Comparison of ENCODE assay signal across 17 cellular contexts in the genomic region with DNA sequence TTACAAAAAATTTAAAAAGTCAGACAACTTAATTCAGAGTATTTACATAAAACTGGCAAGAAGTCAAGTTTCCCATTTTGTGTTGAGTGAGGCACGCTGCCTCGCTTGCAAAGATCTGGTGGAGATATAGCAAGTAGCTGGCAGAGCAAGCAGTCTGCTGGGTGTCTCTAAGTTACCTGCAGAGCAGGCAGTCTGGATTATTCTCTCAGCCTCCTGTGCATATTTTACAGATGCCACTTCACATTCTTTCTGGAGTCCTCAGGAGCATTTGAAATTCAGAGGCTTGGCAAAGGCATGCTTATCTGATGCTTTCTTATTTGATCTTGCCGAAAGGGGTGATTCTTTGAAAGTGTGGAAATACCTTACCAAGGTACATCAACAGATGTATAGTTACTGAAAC.
"Had no signal": no experiment of that assay in that cellular context is flagged by ENCODE, and none has a peak within 500 bp of the region (broad histone marks: within the 10 kb centered on the region; RNA-seq: fewer than 3 reads in every experiment).

No MANE protein-coding gene starts in this region.

- H3K9me3 ChIP-seq: gastroesophageal sphincter, left ventricle myocardium inferior, ovary, suprapubic skin had no signal

- H3K4me3 Mint-ChIP-seq: activated CD4-positive, alpha-beta memory T cell treated with anti-CD3 and anti-CD28 coated beads for 36 hours; activated T-cell treated with anti-CD3 and anti-CD28 coated beads, Interleukin-2, amount 50 U/mL, for 4 hours; brain; neural crest cell; T-helper 17 cell had no signal

- H3K4me3 ChIP-seq: gastroesophageal sphincter, left ventricle myocardium inferior, ovary, suprapubic skin had no signal

- H3K27me3 Mint-ChIP-seq: activated CD4-positive, alpha-beta memory T cell treated with anti-CD3 and anti-CD28 coated beads for 36 hours; brain; T-helper 17 cell had no signal

- H3K27me3 ChIP-seq: gastroesophageal sphincter, ovary, suprapubic skin had no signal

- H3K27ac ChIP-seq: epithelial cell of prostate, gastroesophageal sphincter, left ventricle myocardium inferior, ovary, suprapubic skin had no signal

- H3K4me1 Mint-ChIP-seq: neural crest cell, T-helper 17 cell had no signal

- H3K4me1 ChIP-seq: gastroesophageal sphincter, left ventricle myocardium inferior, suprapubic skin had no signal

- H3K36me3 Mint-ChIP-seq: activated CD4-positive, alpha-beta memory T cell treated with anti-CD3 and anti-CD28 coated beads for 36 hours; activated naive CD4-positive, alpha-beta T cell treated with anti-CD3 and anti-CD28 coated beads, Interleukin-2, amount 50 U/mL, for 72 hours; brain had no signal

- H3K36me3 ChIP-seq: gastroesophageal sphincter, left ventricle myocardium inferior, ovary, suprapubic skin had no signal

- ATAC-seq: activated naive CD4-positive, alpha-beta T cell treated with anti-CD3 and anti-CD28 coated beads, Interleukin-2, amount 50 U/mL, for 72 hours; activated T-cell treated with anti-CD3 and anti-CD28 coated beads, Interleukin-2, amount 50 U/mL, for 4 hours; gastroesophageal sphincter; stimulated activated naive CD8-positive, alpha-beta T cell treated with anti-CD3 and anti-CD28 coated beads, Interleukin-15, Interleukin-2, amounts not matched to agents 100 U/mL and 50 U/mL, for 24 hours; T-helper 17 cell had no signal

- DNase-seq: activated CD4-positive, alpha-beta memory T cell treated with anti-CD3 and anti-CD28 coated beads for 36 hours; activated effector memory CD4-positive, alpha-beta T cell treated with anti-CD3 and anti-CD28 coated beads, Interleukin-2, amount 50 U/mL, for 16 hours; activated T-cell treated with anti-CD3 and anti-CD28 coated beads, Interleukin-2, amount 50 U/mL, for 4 hours; amniotic stem cell; effector memory CD4-positive, alpha-beta T cell; left ventricle myocardium inferior; ovary; stimulated activated CD4-positive, alpha-beta T cell treated with anti-CD3 and anti-CD28 coated beads, Interleukin-4, amount 100 ng/mL, for 1 hour; stimulated activated CD8-positive, alpha-beta memory T cell treated with anti-CD3 and anti-CD28 coated beads, Interleukin-4, amount 100 ng/mL, for 48 hours; stimulated activated naive CD8-positive, alpha-beta T cell treated with anti-CD3 and anti-CD28 coated beads, Interleukin-15, Interleukin-2, amounts not matched to agents 100 U/mL and 50 U/mL, for 24 hours; T-helper 17 cell had no signal

- H3K27ac Mint-ChIP-seq: activated CD4-positive, alpha-beta memory T cell treated with anti-CD3 and anti-CD28 coated beads for 36 hours; activated naive CD4-positive, alpha-beta T cell treated with anti-CD3 and anti-CD28 coated beads, Interleukin-2, amount 50 U/mL, for 72 hours; brain; T-helper 17 cell had no signal
